ENCODE assay signal across 8 cellular contexts in the genomic region with DNA sequence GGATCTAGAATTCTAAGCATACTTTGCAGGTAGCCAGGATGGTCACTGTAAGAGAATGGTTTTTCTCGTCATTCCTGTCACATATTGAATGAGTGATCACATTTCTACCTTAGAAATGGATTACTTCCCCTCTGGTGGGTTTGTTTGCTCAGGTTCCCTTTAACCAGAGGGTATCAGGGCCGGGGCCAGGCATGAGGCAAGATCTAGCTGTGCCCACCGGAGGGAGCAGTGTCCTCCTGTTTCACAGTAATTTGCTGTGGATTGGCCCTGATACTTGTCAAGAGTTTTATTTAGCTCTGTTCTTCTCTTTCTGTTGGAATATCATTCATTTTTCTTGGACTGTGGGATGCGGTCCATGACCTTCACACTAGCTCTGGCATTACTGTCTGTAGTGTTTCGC. TPM values are rescaled to one million over a fixed set of nuclear protein-coding genes. Genes with fewer than 3 reads are reported as not detected.
DNase-seq lines count a peak whose midpoint lies in the region; ATAC-seq, FAIRE-seq and TF ChIP-seq lines count a peak whose summit lies in the region.

No MANE protein-coding gene starts in this region.

- H3K4me1 ChIP-seq in Karpas-422 (ENCODE audit: low read length) (no peaks in the 10 kb centered on the region), astrocyte (ENCODE audit: insufficient read depth, low read length) (peaks cover 9% of the 10 kb centered on the region)

- H3K27ac Mint-ChIP-seq in astrocyte (ENCODE audit: unreplicated experiment) = no peak overlapping the region
- no peak overlapping the region for H3K27ac Mint-ChIP-seq in nephron

- DNase-seq in NCI-H146 (lab: John Stamatoyannopoulos, UW) (peak; percentile 8), NCI-H146 treated with DMSO at 0.1 percent for 48 hours (lab: John Stamatoyannopoulos, UW; ENCODE audit: unreplicated experiment) (no peak), Karpas-422 (peak; percentile 70), astrocyte (ENCODE audit: low read depth) (peak; percentile 5), GOT3 (lab: John Stamatoyannopoulos, UW) (no peak), GM10248 (ENCODE audit: extremely low spot score) (no peak)

- no peaks in the 10 kb centered on the region for H3K9me3 Mint-ChIP-seq in astrocyte (ENCODE audit: unreplicated experiment)
- peaks cover 4% of the 10 kb centered on the region for H3K9me3 Mint-ChIP-seq in nephron

- no peak overlapping the region for H3K27ac ChIP-seq in Karpas-422 (ENCODE audit: low read length)
- no peak overlapping the region for H3K27ac ChIP-seq in astrocyte (ENCODE audit: low read depth, low read length)

- H3K27me3 Mint-ChIP-seq in astrocyte (ENCODE audit: low read depth, unreplicated experiment) (peaks cover 3% of the 10 kb centered on the region), nephron (ENCODE audit: low read depth) (no peaks in the 10 kb centered on the region)

- POLR2A ChIA-PET in GM10248 (lab: Yijun Ruan, JAX) = no interaction called here

- H3K27me3 ChIP-seq in Karpas-422 (ENCODE audit: low read length) (no peaks in the 10 kb centered on the region), astrocyte (ENCODE audit: insufficient read depth, low read length) (peaks cover 13% of the 10 kb centered on the region)

- H3K4me3 Mint-ChIP-seq in astrocyte (ENCODE audit: unreplicated experiment) (no peak overlapping the region), nephron (no peak overlapping the region)

- H3K9ac ChIP-seq in Karpas-422 (ENCODE audit: low read length) (no peak overlapping the region), astrocyte (ENCODE audit: low read length) (no peak overlapping the region)

- CTCF ChIA-PET in GM10248 (lab: Yijun Ruan, JAX) = interaction anchor here (0.8 to 2.4 kb wide), 8 partner anchors 11 to 363 kb away, joined by 3 to 9 read pairs (median 3); a partner anchor contains a TSS

- H3K4me2 ChIP-seq in Karpas-422 (ENCODE audit: low read depth, low read length, poor library complexity, severe bottlenecking) (no peak overlapping the region), astrocyte (ENCODE audit: low read length) (no peak overlapping the region)

- H3K36me3 Mint-ChIP-seq in astrocyte (ENCODE audit: low read depth, unreplicated experiment) (peaks cover 4% of the 10 kb centered on the region), nephron (ENCODE audit: low read depth) (peaks cover 33% of the 10 kb centered on the region)

- no peaks in the 10 kb centered on the region for H3K9me2 ChIP-seq in Karpas-422 (replicated peaks; ENCODE audit: insufficient read depth, low read length)

- TF ChIP-seq CTCF in astrocyte (IDR thresholded peaks at IDR 0.05; ENCODE audit: insufficient read depth, low read depth, low read length) (peak; percentile 25), nephron (IDR thresholded peaks at IDR 0.05; ENCODE audit: unreplicated experiment in 3 of 3) (peak; percentile 25 to 47 (median 30)), GM10248 (IDR thresholded peaks at IDR 0.05; ENCODE audit: control extremely low read depth, extremely low read depth, low read depth, missing control alignments) (no peak)

- H3K4me1 Mint-ChIP-seq in astrocyte (ENCODE audit: low read depth, unreplicated experiment) (peaks cover 8% of the 10 kb centered on the region), nephron (no peaks in the 10 kb centered on the region)

- ATAC-seq in GM21619 (IDR thresholded peaks at IDR 0.05; ENCODE audit: unreplicated experiment) = no peak

- H3K9me3 ChIP-seq in Karpas-422 (ENCODE audit: low read length) = no peaks in the 10 kb centered on the region
- H3K9me3 ChIP-seq in astrocyte (ENCODE audit: insufficient read depth, low read depth, low read length) = no peaks in the 10 kb centered on the region

- peak; percentile 20 for FAIRE-seq in astrocyte (lab: Jason Lieb, UNC)

- no peaks in the 10 kb centered on the region for H4K20me1 ChIP-seq in Karpas-422 (ENCODE audit: insufficient read depth, low read depth, low read length)
- H4K20me1 ChIP-seq in astrocyte (ENCODE audit: insufficient read depth, low read length) = no peaks in the 10 kb centered on the region

- no peak overlapping the region for H2AFZ ChIP-seq in Karpas-422 (ENCODE audit: low read length)
- no peak overlapping the region for H2AFZ ChIP-seq in astrocyte (ENCODE audit: low read depth, low read length)

- H3K4me3 ChIP-seq in Karpas-422 (ENCODE audit: low read length) (no peak overlapping the region), astrocyte (ENCODE audit: insufficient read depth, low read depth, low read length) (no peak overlapping the region)

- H3K79me2 ChIP-seq in Karpas-422 (ENCODE audit: low read length) (no peaks in the 10 kb centered on the region), astrocyte (ENCODE audit: insufficient read depth, low read length) (no peaks in the 10 kb centered on the region)

- H3K36me3 ChIP-seq in Karpas-422 (ENCODE audit: insufficient read depth, low read length) (no peaks in the 10 kb centered on the region), astrocyte (ENCODE audit: insufficient read depth, low read length) (no peaks in the 10 kb centered on the region)

RNA-seq across cellular contexts. Expression of a gene that starts 42.3 kb away (rescaled TPM):
- 4.2 and 9.4 TPM in 2 replicates for total RNA-seq in Karpas-422 (2014; rRNA removed; shearing (Covaris generic); ENCODE audit: low replicate concordance)
- total RNA-seq in astrocyte = 6.0 and 7.9 TPM in 2 replicates

Comparison
In these comparisons a context has a peak if more than half of its experiments do, and no peak if none do; other contexts are left out.
1. DNase-seq: peak in NCI-H146 (single experiment), Karpas-422 (single experiment) and astrocyte (single experiment); none in NCI-H146 treated with DMSO at 0.1 percent for 48 hours (single experiment), GOT3 (single experiment) and GM10248 (single experiment).